32 cellular contexts compared by ENCODE assay signal in the genomic region with DNA sequence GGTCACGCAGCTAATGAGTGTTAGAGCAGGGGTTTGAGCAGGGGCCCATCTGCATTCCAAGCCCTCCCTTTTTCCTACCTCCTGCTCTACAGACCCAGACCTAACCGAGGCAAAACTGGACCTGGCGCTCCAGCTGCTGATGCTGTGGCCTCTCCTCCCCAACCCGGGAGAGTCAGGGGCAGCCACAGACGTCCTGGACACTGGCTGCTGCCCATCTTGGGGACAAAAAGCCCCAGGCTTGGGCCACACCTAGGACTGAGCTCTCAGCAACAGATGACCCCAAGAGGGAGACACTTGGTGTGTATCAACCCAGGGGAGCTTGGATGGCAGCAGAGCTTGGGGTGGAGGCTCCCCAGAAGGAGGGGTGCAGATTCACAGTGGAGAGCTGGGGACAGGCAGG.
"Had no signal": no experiment of that assay in that cellular context is flagged by ENCODE, and none has a peak within 500 bp of the region (broad histone marks: within the 10 kb centered on the region; RNA-seq: fewer than 3 reads in every experiment).

No MANE protein-coding gene starts in this region.

- H3K27ac ChIP-seq: brain microvascular endothelial cell, esophagus muscularis mucosa, foreskin keratinocyte, gastrocnemius medialis, WERI-Rb-1 had no signal

- H3K27me3 Mint-ChIP-seq: activated naive CD8-positive, alpha-beta T cell had no signal

- H3K9me3 Mint-ChIP-seq: activated B cell treated with CpG ODN at 0.5 μM for 24 hours; activated CD8-positive, alpha-beta T cell treated with anti-CD3 and anti-CD28 coated beads for 36 hours; activated T-cell treated with anti-CD3 and anti-CD28 coated beads, Interleukin-2, amount 50 U/mL, for 4 hours; activated T-helper 17 cell treated with anti-CD3 and anti-CD28 coated beads, Interleukin-2, amount 50 U/mL, for 72 hours; central memory CD8-positive, alpha-beta T cell; effector memory CD8-positive, alpha-beta T cell; T-helper 2 cell treated with Interferon-gamma antibody and Interleukin-4, amounts not matched to agents 5 μg/mL and 100 μg/mL, for 36 hours had no signal

- H3K27me3 ChIP-seq: brain microvascular endothelial cell, foreskin keratinocyte had no signal

- H3K36me3 Mint-ChIP-seq: activated naive CD8-positive, alpha-beta T cell had no signal

- H3K4me1 ChIP-seq: esophagus muscularis mucosa, foreskin keratinocyte, gastrocnemius medialis had no signal

- H3K4me1 Mint-ChIP-seq: activated B cell treated with CpG ODN at 0.5 μM for 24 hours; activated T-helper 17 cell treated with anti-CD3 and anti-CD28 coated beads, Interleukin-2, amount 50 U/mL, for 72 hours; central memory CD8-positive, alpha-beta T cell had no signal

- H3K36me3 ChIP-seq: brain microvascular endothelial cell, esophagus muscularis mucosa, gastrocnemius medialis, WERI-Rb-1 had no signal

- ATAC-seq: activated CD4-positive, CD25-positive, alpha-beta regulatory T cell treated with anti-CD3 and anti-CD28 coated beads, Interleukin-2, amount 50 U/mL, for 24 hours; activated CD8-positive, alpha-beta T cell treated with anti-CD3 and anti-CD28 coated beads for 36 hours; activated T-cell treated with anti-CD3 and anti-CD28 coated beads, Interleukin-2, amount 50 U/mL, for 4 hours; activated T-helper 17 cell treated with anti-CD3 and anti-CD28 coated beads, Interleukin-2, amount 50 U/mL, for 72 hours; effector memory CD8-positive, alpha-beta T cell; foreskin keratinocyte; gastrocnemius medialis; T-helper 17 cell had no signal

- DNase-seq: activated B cell treated with CpG ODN at 0.5 μM for 24 hours; activated CD4-positive, alpha-beta T cell treated with anti-CD3 and anti-CD28 coated beads for 48 hours; activated CD4-positive, alpha-beta T cell treated with anti-CD3 and anti-CD28 coated beads, Interleukin-2, amount 50 U/mL, for 1 hour; activated CD4-positive, alpha-beta T cell treated with anti-CD3 and anti-CD28 coated beads, Interleukin-2, amount 50 U/mL, for 48 hours; activated CD8-positive, alpha-beta memory T cell treated with anti-CD3 and anti-CD28 coated beads for 24 hours; activated CD8-positive, alpha-beta T cell treated with anti-CD3 and anti-CD28 coated beads for 36 hours; activated effector memory CD4-positive, alpha-beta T cell treated with Interleukin-2 at 50 U/mL for 16 hours; activated gamma-delta T cell treated with Interleukin-2 at 50 U/mL for 16 hours; activated naive CD4-positive, alpha-beta T cell treated with anti-CD3 and anti-CD28 coated beads, Interleukin-2, amount 50 U/mL, for 16 hours; activated naive CD4-positive, alpha-beta T cell treated with Interleukin-2 at 50 U/mL for 16 hours; activated T-cell treated with anti-CD3 and anti-CD28 coated beads, Interleukin-2, amount 50 U/mL, for 4 hours; amniotic stem cell; anterior cingulate cortex; brain microvascular endothelial cell; cortex of kidney; dermis blood vessel endothelial cell; effector CD4-positive, alpha-beta T cell; effector memory CD8-positive, alpha-beta T cell; erythroblast; foreskin keratinocyte; gastrocnemius medialis; glutamatergic neuron; T-helper 1 cell; T-helper 17 cell; T1000; WERI-Rb-1 had no signal

- H3K4me3 Mint-ChIP-seq: activated B cell treated with CpG ODN at 0.5 μM for 24 hours; activated CD8-positive, alpha-beta T cell treated with anti-CD3 and anti-CD28 coated beads for 36 hours; activated naive CD8-positive, alpha-beta T cell; activated T-cell treated with anti-CD3 and anti-CD28 coated beads, Interleukin-2, amount 50 U/mL, for 4 hours; activated T-helper 17 cell treated with anti-CD3 and anti-CD28 coated beads, Interleukin-2, amount 50 U/mL, for 72 hours; central memory CD8-positive, alpha-beta T cell; effector memory CD8-positive, alpha-beta T cell; T-helper 17 cell; T-helper 2 cell treated with Interferon-gamma antibody and Interleukin-4, amounts not matched to agents 5 μg/mL and 100 μg/mL, for 36 hours had no signal

- H3K9me3 ChIP-seq: esophagus muscularis mucosa, gastrocnemius medialis had no signal

- H3K27ac Mint-ChIP-seq: activated B cell treated with CpG ODN at 0.5 μM for 24 hours; activated CD8-positive, alpha-beta T cell treated with anti-CD3 and anti-CD28 coated beads for 36 hours; activated naive CD8-positive, alpha-beta T cell; activated T-helper 17 cell treated with anti-CD3 and anti-CD28 coated beads, Interleukin-2, amount 50 U/mL, for 72 hours; effector memory CD8-positive, alpha-beta T cell; T-helper 17 cell; T-helper 2 cell treated with Interferon-gamma antibody and Interleukin-4, amounts not matched to agents 5 μg/mL and 100 μg/mL, for 36 hours had no signal

- H3K4me3 ChIP-seq: esophagus muscularis mucosa, gastrocnemius medialis had no signal
